Comparison of ENCODE assay signal across 8 cellular contexts in genomic region chr7:73522081-73522818, GRCh38. TPM values are rescaled to one million over a fixed set of nuclear protein-coding genes. Genes with fewer than 3 reads are reported as not detected.
DNase-seq lines count a peak whose midpoint lies in the region; ATAC-seq and TF ChIP-seq lines count a peak whose summit lies in the region.

Gene BAZ1B, minus strand, starts transcription at chr7:73522293. Its CDS starts 360 bp downstream, at chr7:73521933.

- H3K4me3 Mint-ChIP-seq in activated CD4-positive, alpha-beta T cell treated with anti-CD3 and anti-CD28 coated beads, Interleukin-2, amount 10 ng/mL, durations not matched to agents 24 days and 14 days = peak within 1 kb of the TSS; percentile 94

- H3K27ac Mint-ChIP-seq in activated CD4-positive, alpha-beta T cell treated with anti-CD3 and anti-CD28 coated beads, Interleukin-2, amount 10 ng/mL, durations not matched to agents 24 days and 14 days = peak within 1 kb of the TSS; percentile 94

- ATAC-seq in GM19324 (IDR thresholded peaks at IDR 0.05; ENCODE audit: low FRiP score, unreplicated experiment) = peak; percentile 88
- peak; percentile 77 for ATAC-seq in HG03469 (IDR thresholded peaks at IDR 0.05; ENCODE audit: unreplicated experiment)

- DNase-seq in NCI-H526 treated with DMSO at 0.1 percent for 48 hours (lab: John Stamatoyannopoulos, UW) (peak; percentile 95), coronary artery (ENCODE audit: low spot score) (peak; percentile 99)
- peak; percentile 99 for DNase-seq in activated CD4-positive, alpha-beta T cell treated with anti-CD3 and anti-CD28 coated beads, Interleukin-2, amount 10 ng/mL, durations not matched to agents 24 days and 14 days
- peak; percentile 92 to 95 for DNase-seq in stimulated activated CD4-positive, alpha-beta T cell treated with anti-CD3 and anti-CD28 coated beads, Interleukin-1b, Interleukin-23, amount 100 ng/mL, for 4 hours (ENCODE audit: low read depth in 2 of 2)

- H3K27me3 ChIP-seq in BLaER1 (no peaks in the 10 kb centered on the region), layer of hippocampus (ENCODE audit: control insufficient read depth, insufficient read depth, low read length) (no peaks in the 10 kb centered on the region)

- peaks cover 76% of the 10 kb centered on the region for H3K4me1 ChIP-seq in BLaER1

- no peaks in the 10 kb centered on the region for H3K27me3 Mint-ChIP-seq in activated CD4-positive, alpha-beta T cell treated with anti-CD3 and anti-CD28 coated beads, Interleukin-2, amount 10 ng/mL, durations not matched to agents 24 days and 14 days

- H3K9me3 Mint-ChIP-seq in activated CD4-positive, alpha-beta T cell treated with anti-CD3 and anti-CD28 coated beads, Interleukin-2, amount 10 ng/mL, durations not matched to agents 24 days and 14 days = no peaks in the 10 kb centered on the region

- no peak for TF ChIP-seq CTCF in coronary artery (IDR thresholded peaks at IDR 0.05)

- peak within 1 kb of the TSS; percentile 86 for H3K4me2 ChIP-seq in BLaER1

- peak within 1 kb of the TSS; percentile 97 for H3K27ac ChIP-seq in BLaER1
- H3K27ac ChIP-seq in coronary artery = peak within 1 kb of the TSS; percentile 84 to 96
- H3K27ac ChIP-seq in layer of hippocampus (ENCODE audit: low read depth, low read length) = peak within 1 kb of the TSS; percentile 97

- H3K36me3 Mint-ChIP-seq in activated CD4-positive, alpha-beta T cell treated with anti-CD3 and anti-CD28 coated beads, Interleukin-2, amount 10 ng/mL, durations not matched to agents 24 days and 14 days (ENCODE audit: low read depth) = peaks cover 34% of the 10 kb centered on the region

- peaks cover 44% of the 10 kb centered on the region for H4K20me1 ChIP-seq in BLaER1

- peak within 1 kb of the TSS; percentile 99 for H3K9ac ChIP-seq in BLaER1

- H3K36me3 ChIP-seq in BLaER1 = peaks cover 16% of the 10 kb centered on the region

- H3K9me3 ChIP-seq in BLaER1 = no peaks in the 10 kb centered on the region

- peak within 1 kb of the TSS; percentile 93 for H3K4me3 ChIP-seq in BLaER1
- peak within 1 kb of the TSS; percentile 93 for H3K4me3 ChIP-seq in coronary artery

- peaks cover 50% of the 10 kb centered on the region for H3K4me1 Mint-ChIP-seq in activated CD4-positive, alpha-beta T cell treated with anti-CD3 and anti-CD28 coated beads, Interleukin-2, amount 10 ng/mL, durations not matched to agents 24 days and 14 days

- intact Hi-C loops in activated CD4-positive, alpha-beta T cell treated with anti-CD3 and anti-CD28 coated beads, Interleukin-2, amount 10 ng/mL, durations not matched to agents 24 days and 14 days (cut with micrococcal nuclease) = loop anchor here (1.0 to 5.0 kb wide), 6 partner anchors 35 to 216 kb away; partner anchors contain the start of genes ABHD11, BCL7B, BUD23 and DNAJC30

RNA-seq across cellular contexts. Expression of gene BAZ1B, which starts in this region (rescaled TPM):
- total RNA-seq in activated CD4-positive, alpha-beta T cell treated with anti-CD3 and anti-CD28 coated beads, Interleukin-2, amount 10 ng/mL, durations not matched to agents 24 days and 14 days = 110 and 112 TPM in 2 replicates

Comparison
In these comparisons a context has a peak if more than half of its experiments do, and no peak if none do; other contexts are left out.
1. Peak in every context shown above with its lines: DNase-seq, ATAC-seq, H3K4me3 ChIP-seq and H3K27ac ChIP-seq.